In the genomic region with DNA sequence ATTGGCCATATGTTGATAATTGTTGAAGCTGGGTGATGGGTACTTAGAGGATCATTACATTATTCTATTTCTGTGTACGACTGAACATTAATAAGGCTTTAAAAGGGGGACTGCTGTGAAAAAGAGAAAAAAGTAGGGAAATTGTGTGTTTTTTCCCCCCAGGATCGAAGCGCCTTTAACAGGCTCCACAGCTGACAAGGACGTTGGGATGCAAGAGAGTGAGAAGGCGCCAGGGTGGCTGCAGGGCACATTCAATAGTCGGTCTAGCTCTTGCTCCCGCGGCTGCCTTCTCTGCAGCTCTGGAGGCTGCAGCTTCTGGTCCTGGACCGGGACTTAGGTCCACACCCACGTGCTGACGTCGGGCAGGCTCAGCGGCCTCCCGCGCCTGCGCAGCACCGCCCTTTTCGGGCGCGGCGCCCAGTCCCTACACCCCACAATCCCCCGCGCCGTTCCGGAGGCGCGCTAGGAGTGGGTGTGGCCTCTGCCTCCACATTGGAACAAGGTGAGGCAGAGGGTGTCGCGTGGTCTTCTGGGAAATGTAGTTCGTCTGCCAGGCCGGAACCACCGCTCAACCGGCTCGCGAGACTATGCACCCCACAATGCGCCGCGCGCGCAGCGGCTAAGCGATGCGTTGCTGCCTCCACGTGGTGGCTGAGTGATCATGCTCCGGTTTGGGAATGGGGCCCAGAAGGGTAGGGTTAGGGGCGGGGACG, we compare ENCODE assay signal across 8 cellular contexts. TPM values are rescaled to one million over a fixed set of nuclear protein-coding genes. Genes with fewer than 3 reads are reported as not detected.
A peak's percentile ranks its signal among the peaks of the same experiment; 100 is the strongest.
DNase-seq lines count a peak whose midpoint lies in the region; ATAC-seq and TF ChIP-seq lines count a peak whose summit lies in the region.

No MANE protein-coding gene starts in this region.

- H3K27me3 Mint-ChIP-seq in T-helper 17 cell, result no peaks in the 10 kb centered on the region

- H3K27ac Mint-ChIP-seq in T-helper 17 cell, result peak overlapping the region; percentile 93

- TF ChIP-seq CTCF in ascending aorta (IDR thresholded peaks at IDR 0.05), result peak; percentile 92 to 99 (median 93)

- intact Hi-C loops in ascending aorta (cut with DNase I) (loop anchor here (1.0 to 10.0 kb wide), 8 partner anchors 32 to 807 kb away; partner anchors contain the start of genes ARHGAP33, COX6B1, THAP8 and WDR62), right cardiac atrium (cut with DNase I) (loop anchor here (5.0 to 10.0 kb wide), 5 partner anchors 34 to 237 kb away; partner anchors contain the start of genes HSPB6 (in 1 of the 4) and PROSER3 (in 1 of the 4)), aorta (cut with DNase I) (loop anchor here (1.0 to 10.0 kb wide), 7 partner anchors 31 to 239 kb away; partner anchors contain the start of genes PSENEN (in 2 of the 2), U2AF1L4 (in 2 of the 2), LIN37 (in 1 of the 2) and NFKBID (in 1 of the 2))

- DNase-seq in NCI-H1694 (lab: John Stamatoyannopoulos, UW) (peak; percentile 99), T-helper 17 cell (peak; percentile 98 to 99 (median 99)), ascending aorta (ENCODE audit: low spot score in 2 of 2) (peak; percentile 98 to 100), right cardiac atrium (peak; percentile 99 to 100 (median 100)), putamen (ENCODE audit: low spot score) (peak; percentile 99), aorta (peak; percentile 99 to 100)

- peak overlapping the region in 1 of 2 donors; percentile 53 for H3K27ac ChIP-seq in ascending aorta
- H3K27ac ChIP-seq in right cardiac atrium (ENCODE audit: low read length), result no peak overlapping the region
- H3K27ac ChIP-seq in aorta (ENCODE audit: low read depth in 1 of 2, low read length in 2 of 2), result no peak overlapping the region

- no peaks in the 10 kb centered on the region for H3K36me3 ChIP-seq in ascending aorta
- no peaks in the 10 kb centered on the region for H3K36me3 ChIP-seq in aorta (ENCODE audit: control insufficient read depth in 1 of 2, insufficient read depth in 2 of 2, low read length in 1 of 2)

- ATAC-seq in HG02885 (IDR thresholded peaks at IDR 0.05; ENCODE audit: poor library complexity, unreplicated experiment) (peak; percentile 94), T-helper 17 cell (peak; percentile 96), right cardiac atrium (peak; percentile 99), aorta (ENCODE audit: low FRiP score) (peak; percentile 100)

- H3K4me3 ChIP-seq in ascending aorta (peak overlapping the region in 1 of 2 donors; percentile 51), right cardiac atrium (ENCODE audit: low read length) (no peak overlapping the region), aorta (ENCODE audit: low read length in 2 of 2) (no peak overlapping the region)

- no peaks in the 10 kb centered on the region for H3K9me3 ChIP-seq in T-helper 17 cell (ENCODE audit: control insufficient read depth, low read length, poor library complexity, severe bottlenecking)
- no peaks in the 10 kb centered on the region for H3K9me3 ChIP-seq in ascending aorta
- no peaks in the 10 kb centered on the region for H3K9me3 ChIP-seq in right cardiac atrium (ENCODE audit: control insufficient read depth, low read length)
- H3K9me3 ChIP-seq in aorta (ENCODE audit: control insufficient read depth, low read length), result no peaks in the 10 kb centered on the region

- H3K27me3 ChIP-seq in ascending aorta, result no peaks in the 10 kb centered on the region
- no peaks in the 10 kb centered on the region for H3K27me3 ChIP-seq in right cardiac atrium (ENCODE audit: control insufficient read depth, insufficient read depth)
- no peaks in the 10 kb centered on the region for H3K27me3 ChIP-seq in aorta (ENCODE audit: control insufficient read depth in 1 of 2, insufficient read depth in 2 of 2, low read length in 1 of 2)

- WGBS in right cardiac atrium, result under 1% methylated on average over 47 of the region's 47 CpGs
- 1% methylated on average over 45 to 47 of the region's 47 CpGs for WGBS in aorta, 2 donors

- peak; percentile 99 for TF ChIP-seq POLR2A in GM15510 (IDR thresholded peaks at IDR 0.05; ENCODE audit: borderline replicate concordance, extremely low read depth, insufficient read length)

- peaks cover 28% of the 10 kb centered on the region for H3K4me1 Mint-ChIP-seq in T-helper 17 cell

- H3K4me3 Mint-ChIP-seq in T-helper 17 cell, result peak overlapping the region; percentile 83

- H3K4me1 ChIP-seq in ascending aorta (peaks cover 7 to 9% of the 10 kb centered on the region in 2 donors), right cardiac atrium (ENCODE audit: control insufficient read depth, insufficient read depth, low read length) (peaks cover 3% of the 10 kb centered on the region), aorta (ENCODE audit: control insufficient read depth in 1 of 2, insufficient read depth in 2 of 2, low read length in 2 of 2) (no peaks in the 10 kb centered on the region)

- peaks cover 3% of the 10 kb centered on the region for H3K36me3 Mint-ChIP-seq in T-helper 17 cell (ENCODE audit: low read depth)

RNA-seq across cellular contexts. Expression of gene LRFN3, which starts 4.9 kb away (rescaled TPM):
- total RNA-seq in T-helper 17 cell (1 to 10 TPM; 6.8 to 8.7 TPM), ascending aorta (26.6 TPM), right cardiac atrium (10 to 100 TPM in 1 of 4 donors, 1 to 10 TPM in 3; 8.2 to 10.8 (median 9.0) TPM), aorta (10 to 100 TPM; 14.5 to 15.1 TPM)
- polyA plus RNA-seq in right cardiac atrium (8.4 TPM), aorta (1 to 10 TPM; 2.0 to 6.1 TPM)

RNA-seq across cellular contexts. Expression of gene TYROBP, which starts 23.2 kb away (rescaled TPM):
- total RNA-seq in T-helper 17 cell (10 to 100 TPM in 1 of 2 donors, 1 to 10 TPM in 1; 5.9 to 16.7 TPM), ascending aorta (31.5 TPM), right cardiac atrium (10 to 100 TPM; 37.2 to 52.6 (median 43.3) TPM), aorta (100 to 1,000 TPM in 1 of 2 donors, 10 to 100 TPM in 1; 98.9 to 117 TPM)
- polyA plus RNA-seq in right cardiac atrium (36.7 TPM), aorta (100 to 1,000 TPM in 1 of 2 donors, 10 to 100 TPM in 1; 48.8 to 327 TPM)

RNA-seq across cellular contexts. Expression of gene HCST, which starts 29.0 kb away (rescaled TPM):
- total RNA-seq in T-helper 17 cell, result 10 to 100 TPM; 63.0 to 73.7 TPM
- not detected for total RNA-seq in ascending aorta
- total RNA-seq in right cardiac atrium, result 1 to 10 TPM; 2.3 to 4.4 (median 2.7) TPM
- 2.6 TPM for polyA plus RNA-seq in right cardiac atrium
- total RNA-seq in aorta, result 10 to 100 TPM; 18.7 TPM
- polyA plus RNA-seq in aorta, result 10 to 100 TPM in 1 of 2 donors, 1 to 10 TPM in 1; 7.3 to 20.9 TPM

RNA-seq across cellular contexts. Expression of gene NFKBID, which starts 31.0 kb away (rescaled TPM):
- total RNA-seq in T-helper 17 cell (100 to 1,000 TPM; 128 to 140 TPM), ascending aorta (3.7 TPM), right cardiac atrium (10 to 100 TPM in 1 of 4 donors, 1 to 10 TPM in 3; 4.4 to 10.7 (median 6.3) TPM), aorta (10 to 100 TPM; 18.9 to 19.4 TPM)
- polyA plus RNA-seq in right cardiac atrium (6.4 TPM), aorta (10 to 100 TPM in 1 of 2 donors, 1 to 10 TPM in 1; 2.9 to 10.4 TPM)
